Comparison of ENCODE assay signal across 15 cellular contexts in the genomic region with DNA sequence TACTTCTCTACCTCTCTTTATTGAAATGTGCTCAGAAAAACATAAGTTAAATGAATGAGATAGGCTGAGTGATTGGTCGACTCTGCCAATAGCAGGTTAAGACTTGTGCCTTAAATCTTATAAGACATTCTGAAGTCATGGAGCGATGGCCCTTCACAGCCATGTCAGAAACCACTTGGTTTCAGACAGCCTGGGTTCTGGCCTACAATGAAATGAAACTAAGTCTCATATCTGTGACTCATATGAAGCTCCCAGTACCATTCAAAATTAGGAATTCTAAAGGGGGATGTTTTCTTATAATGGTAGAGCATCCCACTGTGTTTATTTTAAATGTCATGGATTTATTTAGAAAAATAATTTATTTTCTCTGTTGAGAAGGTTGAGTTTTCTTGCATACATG. TPM values are rescaled to one million over a fixed set of nuclear protein-coding genes. Genes with fewer than 3 reads are reported as not detected.
A peak's percentile ranks its signal among the peaks of the same experiment; 100 is the strongest.
DNase-seq lines count a peak whose midpoint lies in the region; ATAC-seq and TF ChIP-seq lines count a peak whose summit lies in the region.
"Had no signal": no experiment of that assay in that cellular context is flagged by ENCODE, and none has a peak within 500 bp of the region (broad histone marks: within the 10 kb centered on the region; RNA-seq: fewer than 3 reads in every experiment).

No MANE protein-coding gene starts in this region.

- TF ChIP-seq POLR2A in lower leg skin (IDR thresholded peaks at IDR 0.05) = no peak

- TF ChIP-seq CTCF in GM13977 (IDR thresholded peaks at IDR 0.05; ENCODE audit: extremely low read depth, insufficient read depth, missing control alignments) (no peak), MM.1S (IDR thresholded peaks at IDR 0.05; ENCODE audit: low read length) (no peak), lower leg skin (IDR thresholded peaks at IDR 0.05) (no peak)

- H3K4me3 ChIP-seq in MM.1S (ENCODE audit: low read length) (no peak overlapping the region), lower leg skin (ENCODE audit: low read depth, poor library complexity, severe bottlenecking) (no peak overlapping the region)
- H3K4me3 ChIP-seq: lower lobe of right lung, skin epidermis had no signal

- H2AFZ ChIP-seq in MM.1S (ENCODE audit: low read length) = no peak overlapping the region

- ATAC-seq in GM19463 (IDR thresholded peaks at IDR 0.05; ENCODE audit: unreplicated experiment) = peak; percentile 51
- ATAC-seq in HG02759 (IDR thresholded peaks at IDR 0.05; ENCODE audit: unreplicated experiment) = peak; percentile 52
- ATAC-seq in left colon = no peak
- ATAC-seq: activated CD8-positive, alpha-beta memory T cell treated with anti-CD3 and anti-CD28 coated beads, Interleukin-2, amount 10 ng/mL, durations not matched to agents 7 days and 5 days; lower lobe of right lung had no signal

- WGBS in lower leg skin, 2 donors = 92 to 95% methylated on average over 2 of the region's 2 CpGs

- H3K36me3 ChIP-seq in MM.1S (replicated peaks; ENCODE audit: insufficient read depth, low read length) = peaks cover 6% of the 10 kb centered on the region; the same call in 1 of the 2 replicates

- peaks cover 82% of the 10 kb centered on the region for H3K79me2 ChIP-seq in MM.1S (ENCODE audit: low read length)

- peaks cover 85% of the 10 kb centered on the region for H3K4me1 ChIP-seq in MM.1S (ENCODE audit: low read length)
- H3K4me1 ChIP-seq: lower lobe of right lung had no signal

- intact Hi-C loops in left colon (cut with DNase I, micrococcal nuclease) (no loop called here), lower leg skin (cut with DNase I; ENCODE audit: low total_unique reads) (no loop called here)

- peak; percentile 44 for DNase-seq in GM13977 (ENCODE audit: low spot score)
- DNase-seq in MM.1S = peak; percentile 82
- no peak for DNase-seq in left colon
- no peak for DNase-seq in DMS153 treated with DMSO at 0.1 percent for 48 hours (lab: John Stamatoyannopoulos, UW; ENCODE audit: unreplicated experiment)
- DNase-seq in lower leg skin (ENCODE audit: low spot score in 2 of 2) = no peak
- no peak for DNase-seq in ACHN
- DNase-seq: activated CD8-positive, alpha-beta memory T cell treated with anti-CD3 and anti-CD28 coated beads, Interleukin-2, amount 10 ng/mL, durations not matched to agents 7 days and 5 days; C1 segment of cervical spinal cord; lower lobe of right lung; NCI-H2029; NCI-H446 treated with DMSO at 0.1 percent for 48 hours; RPMI8226 had no signal

- no peaks in the 10 kb centered on the region for H3K9me2 ChIP-seq in MM.1S (replicated peaks; ENCODE audit: insufficient read depth, low read length)

- no peaks in the 10 kb centered on the region for H3K9me3 ChIP-seq in MM.1S (replicated peaks; ENCODE audit: insufficient read depth, low read length)
- H3K9me3 ChIP-seq: lower lobe of right lung had no signal

- no peaks in the 10 kb centered on the region for H3K27me3 ChIP-seq in MM.1S (replicated peaks; ENCODE audit: insufficient read depth, low read length)

- peak overlapping the region; percentile 18; the same call in 1 of the 2 replicates for H3K9ac ChIP-seq in MM.1S (ENCODE audit: low read length)

- H3K4me2 ChIP-seq in MM.1S (ENCODE audit: low read depth, low read length) = peak overlapping the region; percentile 38

- H4K20me1 ChIP-seq in MM.1S (ENCODE audit: insufficient read depth, low read length) = no peaks in the 10 kb centered on the region

- in situ Hi-C loops in GM13977 (cut with MboI; ENCODE audit: low pct_unique_long_range_greater_than_20kb, low sequenced_read_pairs, unreplicated experiment) (no loop called here), ACHN (cut with HindIII; ENCODE audit: low pct_ligation_motif_present, low pct_unique_long_range_greater_than_20kb, low sequenced_read_pairs) (no loop called here)

- H3K27ac ChIP-seq in MM.1S (ENCODE audit: low read length) = peak overlapping the region; percentile 99
- H3K27ac ChIP-seq: lower lobe of right lung, skin epidermis had no signal

- peaks cover 59% of the 10 kb centered on the region for H3F3A ChIP-seq in MM.1S (ENCODE audit: insufficient read depth, low read length)

RNA-seq across cellular contexts. Expression of a gene that starts 42.6 kb away (rescaled TPM):
- 10 to 100 TPM in 1 of 2 donors, 1 to 10 TPM in 1; 7.4 to 11.2 TPM for total RNA-seq in left colon
- 10 to 100 TPM in 1 of 4 donors, 1 to 10 TPM in 3; 7.6 to 10.8 (median 8.2) TPM for total RNA-seq in lower leg skin

Comparison
In these comparisons a context has a peak if more than half of its experiments do, and no peak if none do; other contexts are left out.
1. DNase-seq: peak in GM13977 (single experiment) and MM.1S (single experiment); none in left colon (0 of 2), DMS153 treated with DMSO at 0.1 percent for 48 hours (single experiment), lower leg skin (0 of 2) and ACHN (single experiment).